In genomic region chr2:50345691-50346090, GRCh38 we compare ENCODE assay signal across 23 cellular contexts.
A peak's percentile ranks its signal among the peaks of the same experiment; 100 is the strongest.
DNase-seq lines count a peak whose midpoint lies in the region; ATAC-seq and TF ChIP-seq lines count a peak whose summit lies in the region.
"Had no signal": no experiment of that assay in that cellular context is flagged by ENCODE, and none has a peak within 500 bp of the region (broad histone marks: within the 10 kb centered on the region; RNA-seq: fewer than 3 reads in every experiment).

No MANE protein-coding gene starts in this region.

- H3K4me1 ChIP-seq in ectodermal cell (ENCODE audit: control insufficient read depth, insufficient read depth, low read length) (peaks cover 14% of the 10 kb centered on the region), thoracic aorta (ENCODE audit: control insufficient read depth in 1 of 2, low read depth in 2 of 2) (peaks cover 0 to 6% of the 10 kb centered on the region in 2 donors)

- no peaks in the 10 kb centered on the region for H3K36me3 Mint-ChIP-seq in natural killer cell
- H3K36me3 Mint-ChIP-seq: activated naive CD4-positive, alpha-beta T cell treated with anti-CD3 and anti-CD28 coated beads, Interleukin-2, amount 50 U/mL, for 24 hours had no signal

- no peak overlapping the region for H3K27ac Mint-ChIP-seq in natural killer cell
- H3K27ac Mint-ChIP-seq: activated B cell treated with CpG ODN at 0.5 μM for 24 hours; activated naive CD4-positive, alpha-beta T cell treated with anti-CD3 and anti-CD28 coated beads, Interleukin-2, amount 50 U/mL, for 24 hours; activated T-helper 17 cell treated with anti-CD3 and anti-CD28 coated beads, Interleukin-2, amount 50 U/mL, for 72 hours; CD4-positive, alpha-beta T cell; natural killer cell treated with Interleukin-12 subunit alpha and Interleukin-12 subunit beta and Interleukin-15 and Interleukin-18, amount 100 ng/mL, for 72 hours; stimulated activated naive CD8-positive, alpha-beta T cell treated with anti-CD3 and anti-CD28 coated beads, Interleukin-15, Interleukin-2, amounts not matched to agents 100 ng/mL and 50 ng/mL, for 24 hours had no signal

- intact Hi-C loops in natural killer cell (cut with micrococcal nuclease): no loop called here

- TF ChIP-seq CTCF in thoracic aorta (IDR thresholded peaks at IDR 0.05) (no peak), natural killer cell (IDR thresholded peaks at IDR 0.05) (no peak)

- H3K9me3 Mint-ChIP-seq in natural killer cell: peaks cover 2 to 4% of the 10 kb centered on the region in 2 donors
- H3K9me3 Mint-ChIP-seq: activated B cell treated with CpG ODN at 0.5 μM for 24 hours; activated naive CD4-positive, alpha-beta T cell treated with anti-CD3 and anti-CD28 coated beads, Interleukin-2, amount 50 U/mL, for 24 hours; CD4-positive, alpha-beta T cell; stimulated activated naive CD8-positive, alpha-beta T cell treated with anti-CD3 and anti-CD28 coated beads, Interleukin-15, Interleukin-2, amounts not matched to agents 100 ng/mL and 50 ng/mL, for 24 hours had no signal

- H3K4me3 Mint-ChIP-seq in natural killer cell: no peak overlapping the region
- H3K4me3 Mint-ChIP-seq: activated B cell treated with CpG ODN at 0.5 μM for 24 hours; activated naive CD4-positive, alpha-beta T cell treated with anti-CD3 and anti-CD28 coated beads, Interleukin-2, amount 50 U/mL, for 24 hours; activated T-helper 17 cell treated with anti-CD3 and anti-CD28 coated beads, Interleukin-2, amount 50 U/mL, for 72 hours; CD4-positive, alpha-beta T cell; natural killer cell treated with Interleukin-12 subunit alpha and Interleukin-12 subunit beta and Interleukin-15 and Interleukin-18, amount 100 ng/mL, for 72 hours; stimulated activated naive CD8-positive, alpha-beta T cell treated with anti-CD3 and anti-CD28 coated beads, Interleukin-15, Interleukin-2, amounts not matched to agents 100 ng/mL and 50 ng/mL, for 24 hours had no signal

- H3K36me3 ChIP-seq in ectodermal cell (ENCODE audit: control insufficient read depth, insufficient read depth, low read length) (no peaks in the 10 kb centered on the region), thoracic aorta (no peaks in the 10 kb centered on the region)
- H3K36me3 ChIP-seq: left ventricle myocardium inferior, sigmoid colon, upper lobe of left lung had no signal

- no peaks in the 10 kb centered on the region for H3K4me1 Mint-ChIP-seq in natural killer cell
- H3K4me1 Mint-ChIP-seq: activated B cell treated with CpG ODN at 0.5 μM for 24 hours; activated naive CD4-positive, alpha-beta T cell treated with anti-CD3 and anti-CD28 coated beads, Interleukin-2, amount 50 U/mL, for 24 hours; activated T-helper 17 cell treated with anti-CD3 and anti-CD28 coated beads, Interleukin-2, amount 50 U/mL, for 72 hours had no signal

- WGBS in ectodermal cell, 2 experiments: 17 to 23% methylated on average over 4 to 6 of the region's 6 CpGs

- peak; percentile 46 for DNase-seq in NCI-H2227 (lab: John Stamatoyannopoulos, UW; ENCODE audit: unreplicated experiment)
- no peak for DNase-seq in NCI-H2227 treated with DMSO at 0.1 percent for 48 hours (lab: John Stamatoyannopoulos, UW)
- peak; percentile 51 for DNase-seq in islet precursor cell
- no peak for DNase-seq in thoracic aorta (ENCODE audit: low spot score)
- DNase-seq in natural killer cell: no peak
- DNase-seq in activated CD4-positive, CD25-positive, alpha-beta regulatory T cell (lab: John Stamatoyannopoulos, UW): no peak
- DNase-seq: activated B cell treated with CpG ODN at 0.5 μM for 24 hours; activated CD4-positive, alpha-beta T cell treated with anti-CD3 and anti-CD28 coated beads, Interleukin-2, amount 50 U/mL, for 4 hours; activated CD8-positive, alpha-beta memory T cell treated with anti-CD3 and anti-CD28 coated beads, Interleukin-2, amount 50 U/mL, for 4 hours; CD4-positive, alpha-beta T cell; left ventricle myocardium inferior; midbrain; NCI-H1092 treated with DMSO at 0.1 percent for 48 hours; NCI-H1930; sigmoid colon; stimulated activated CD4-positive, alpha-beta T cell treated with anti-CD3 and anti-CD28 coated beads, Interleukin-15, amount 100 ng/mL, for 24 hours had no signal

- peak overlapping the region; percentile 61 for H3K4me3 ChIP-seq in ectodermal cell (ENCODE audit: insufficient read depth, low read depth, low read length)
- H3K4me3 ChIP-seq in thoracic aorta: peak overlapping the region; percentile 67
- H3K4me3 ChIP-seq: left ventricle myocardium inferior had no signal

- H3K9me3 ChIP-seq in ectodermal cell (ENCODE audit: control insufficient read depth, low read length): no peaks in the 10 kb centered on the region
- no peaks in the 10 kb centered on the region for H3K9me3 ChIP-seq in thoracic aorta
- H3K9me3 ChIP-seq: left ventricle myocardium inferior, sigmoid colon, upper lobe of left lung had no signal

- peaks cover 46% of the 10 kb centered on the region for H3K27me3 ChIP-seq in ectodermal cell (ENCODE audit: control insufficient read depth, insufficient read depth, low read length, poor library complexity, severe bottlenecking)
- no peaks in the 10 kb centered on the region for H3K27me3 ChIP-seq in thoracic aorta (replicated peaks; ENCODE audit: insufficient read depth)

- H3K27me3 Mint-ChIP-seq in natural killer cell (ENCODE audit: low read depth in 2 of 2): peaks cover 18 to 23% of the 10 kb centered on the region in 2 donors

- ATAC-seq in thoracic aorta (ENCODE audit: insufficient number of reproducible peaks, low FRiP score, low read depth) (no peak), natural killer cell (no peak), GM21528 (IDR thresholded peaks at IDR 0.05; ENCODE audit: low FRiP score, unreplicated experiment) (no peak)
- ATAC-seq: activated T-helper 17 cell treated with anti-CD3 and anti-CD28 coated beads, Interleukin-2, amount 50 U/mL, for 72 hours; natural killer cell treated with Interleukin-12 subunit alpha and Interleukin-12 subunit beta and Interleukin-15 and Interleukin-18, amount 100 ng/mL, for 72 hours had no signal

- H3K27ac ChIP-seq in ectodermal cell (ENCODE audit: insufficient read depth, low read depth, low read length, poor library complexity, severe bottlenecking) (no peak overlapping the region), thoracic aorta (no peak overlapping the region)
- H3K27ac ChIP-seq: left ventricle myocardium inferior, sigmoid colon, upper lobe of left lung had no signal

Comparison
In these comparisons a context has a peak if more than half of its experiments do, and no peak if none do; other contexts are left out.
1. DNase-seq: peak in NCI-H2227 (single experiment) and islet precursor cell (single experiment); none in NCI-H2227 treated with DMSO at 0.1 percent for 48 hours (single experiment), thoracic aorta (single experiment), natural killer cell (single experiment) and activated CD4-positive, CD25-positive, alpha-beta regulatory T cell (0 of 4).